Comparison of ENCODE assay signal across 24 cellular contexts in genomic region chr1:246317291-246317690, GRCh38.
"Had no signal": no experiment of that assay in that cellular context is flagged by ENCODE, and none has a peak within 500 bp of the region (broad histone marks: within the 10 kb centered on the region; RNA-seq: fewer than 3 reads in every experiment).

No MANE protein-coding gene starts in this region.

- H3K4me3 ChIP-seq: colonic mucosa, lower lobe of right lung, stomach, suprapubic skin, tibial nerve had no signal

- H3K36me3 ChIP-seq: colonic mucosa, lower lobe of right lung, stomach, suprapubic skin, tibial nerve had no signal

- H3K4me3 Mint-ChIP-seq: activated CD4-positive, alpha-beta memory T cell treated with anti-CD3 and anti-CD28 coated beads, Interleukin-2, amount 10 ng/mL, durations not matched to agents 7 days and 5 days; activated naive CD4-positive, alpha-beta T cell treated with anti-CD3 and anti-CD28 coated beads for 36 hours; activated naive CD8-positive, alpha-beta T cell treated with anti-CD3 and anti-CD28 coated beads, Interleukin-2, amount 10 ng/mL, durations not matched to agents 7 days and 5 days; activated T-cell treated with anti-CD3 and anti-CD28 coated beads, Interleukin-2, amount 50 U/mL, for 72 hours; endodermal cell; naive thymus-derived CD4-positive, alpha-beta T cell; neural crest cell; stimulated activated memory B cell treated with anti-CD40 and anti-IgM and Interleukin-4, amounts not matched to agents 10 μg/mL and 1 μg/mL and 100 μg/mL, for 72 hours had no signal

- H3K27me3 Mint-ChIP-seq: activated CD4-positive, alpha-beta memory T cell treated with anti-CD3 and anti-CD28 coated beads, Interleukin-2, amount 10 ng/mL, durations not matched to agents 7 days and 5 days; activated naive CD8-positive, alpha-beta T cell treated with anti-CD3 and anti-CD28 coated beads, Interleukin-2, amount 10 ng/mL, durations not matched to agents 7 days and 5 days; naive thymus-derived CD4-positive, alpha-beta T cell; stimulated activated memory B cell treated with anti-CD40 and anti-IgM and Interleukin-4, amounts not matched to agents 10 μg/mL and 1 μg/mL and 100 μg/mL, for 72 hours had no signal

- H3K4me1 Mint-ChIP-seq: activated CD4-positive, alpha-beta memory T cell treated with anti-CD3 and anti-CD28 coated beads, Interleukin-2, amount 10 ng/mL, durations not matched to agents 7 days and 5 days; activated naive CD8-positive, alpha-beta T cell treated with anti-CD3 and anti-CD28 coated beads, Interleukin-2, amount 10 ng/mL, durations not matched to agents 7 days and 5 days; stimulated activated memory B cell treated with anti-CD40 and anti-IgM and Interleukin-4, amounts not matched to agents 10 μg/mL and 1 μg/mL and 100 μg/mL, for 72 hours had no signal

- H3K27me3 ChIP-seq: colonic mucosa, stomach, suprapubic skin, tibial nerve had no signal

- H3K27ac ChIP-seq: colonic mucosa, lower lobe of right lung, stomach, suprapubic skin, tibial nerve had no signal

- H3K9me3 Mint-ChIP-seq: activated CD4-positive, alpha-beta memory T cell treated with anti-CD3 and anti-CD28 coated beads, Interleukin-2, amount 10 ng/mL, durations not matched to agents 7 days and 5 days; activated naive CD4-positive, alpha-beta T cell treated with anti-CD3 and anti-CD28 coated beads for 36 hours; activated naive CD8-positive, alpha-beta T cell treated with anti-CD3 and anti-CD28 coated beads, Interleukin-2, amount 10 ng/mL, durations not matched to agents 7 days and 5 days; activated T-cell treated with anti-CD3 and anti-CD28 coated beads, Interleukin-2, amount 50 U/mL, for 72 hours; endodermal cell; neural crest cell; stimulated activated memory B cell treated with anti-CD40 and anti-IgM and Interleukin-4, amounts not matched to agents 10 μg/mL and 1 μg/mL and 100 μg/mL, for 72 hours had no signal

- H3K4me1 ChIP-seq: colonic mucosa, lower lobe of right lung, stomach, suprapubic skin had no signal

- H3K9me3 ChIP-seq: colonic mucosa, lower lobe of right lung, stomach, suprapubic skin, tibial nerve had no signal

- H3K27ac Mint-ChIP-seq: activated CD4-positive, alpha-beta memory T cell treated with anti-CD3 and anti-CD28 coated beads, Interleukin-2, amount 10 ng/mL, durations not matched to agents 7 days and 5 days; activated naive CD4-positive, alpha-beta T cell treated with anti-CD3 and anti-CD28 coated beads for 36 hours; activated naive CD8-positive, alpha-beta T cell treated with anti-CD3 and anti-CD28 coated beads, Interleukin-2, amount 10 ng/mL, durations not matched to agents 7 days and 5 days; activated T-cell treated with anti-CD3 and anti-CD28 coated beads, Interleukin-2, amount 50 U/mL, for 72 hours; endodermal cell; naive thymus-derived CD4-positive, alpha-beta T cell; stimulated activated memory B cell treated with anti-CD40 and anti-IgM and Interleukin-4, amounts not matched to agents 10 μg/mL and 1 μg/mL and 100 μg/mL, for 72 hours had no signal

- DNase-seq: activated CD4-positive, alpha-beta memory T cell treated with anti-CD3 and anti-CD28 coated beads, Interleukin-2, amount 10 ng/mL, durations not matched to agents 7 days and 5 days; activated CD4-positive, alpha-beta T cell treated with anti-CD3 and anti-CD28 coated beads for 48 hours; activated CD4-positive, CD25-positive, alpha-beta regulatory T cell; activated effector memory CD4-positive, alpha-beta T cell treated with Interleukin-2 at 50 U/mL for 16 hours; activated naive CD4-positive, alpha-beta T cell treated with anti-CD3 and anti-CD28 coated beads for 36 hours; activated naive CD8-positive, alpha-beta T cell treated with anti-CD3 and anti-CD28 coated beads, Interleukin-2, amount 10 ng/mL, durations not matched to agents 7 days and 5 days; activated T-cell treated with anti-CD3 and anti-CD28 coated beads, Interleukin-2, amount 50 U/mL, for 72 hours; amygdala; colonic mucosa; endodermal cell; kidney; lower lobe of right lung; naive thymus-derived CD4-positive, alpha-beta T cell; occipital lobe; posterior cingulate gyrus; small intestine; stimulated activated CD4-positive, alpha-beta T cell treated with anti-CD3 and anti-CD28 coated beads, Interleukin-15, amount 100 ng/mL, for 24 hours; stomach; T1000 had no signal

- ATAC-seq: activated T-cell treated with anti-CD3 and anti-CD28 coated beads, Interleukin-2, amount 50 U/mL, for 72 hours; lower lobe of right lung; naive thymus-derived CD4-positive, alpha-beta T cell; sciatic nerve; stimulated activated memory B cell treated with anti-CD40 and anti-IgM and Interleukin-4, amounts not matched to agents 10 μg/mL and 1 μg/mL and 100 μg/mL, for 72 hours had no signal
